In the genomic region with DNA sequence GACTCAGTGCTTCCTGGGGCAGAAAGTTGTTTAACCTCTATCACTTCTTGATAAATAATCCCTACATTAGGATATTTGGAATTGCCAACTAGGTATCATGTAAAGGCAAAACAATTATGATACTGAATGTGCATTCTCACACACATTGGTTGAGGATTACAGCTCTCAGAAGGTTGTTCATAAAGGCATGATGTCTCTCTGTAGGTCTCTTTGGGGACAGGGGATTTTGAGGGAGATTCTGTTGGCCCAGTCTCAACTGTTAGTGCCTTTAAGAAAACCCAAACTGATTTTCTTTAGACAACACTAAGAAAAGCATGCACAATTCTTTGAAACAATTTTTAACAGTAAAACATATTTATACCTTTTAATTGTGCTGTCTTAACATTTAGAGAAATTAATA, we compare ENCODE assay signal across 20 cellular contexts. TPM values are rescaled to one million over a fixed set of nuclear protein-coding genes. Genes with fewer than 3 reads are reported as not detected.
DNase-seq lines count a peak whose midpoint lies in the region; ATAC-seq and TF ChIP-seq lines count a peak whose summit lies in the region.
"Had no signal": no experiment of that assay in that cellular context is flagged by ENCODE, and none has a peak within 500 bp of the region (broad histone marks: within the 10 kb centered on the region; RNA-seq: fewer than 3 reads in every experiment).

No MANE protein-coding gene starts in this region.

- H3K36me3 ChIP-seq in cardiac muscle cell (no peaks in the 10 kb centered on the region), BE2C (peaks cover 40% of the 10 kb centered on the region)
- H3K36me3 ChIP-seq: BLaER1 treated with 17β-estradiol and CSF1 and Interleukin-3, amounts not matched to agents 10 nM and 100 nM; HAP-1 had no signal

- peaks cover 19% of the 10 kb centered on the region for H3K4me1 Mint-ChIP-seq in stimulated activated memory B cell treated with anti-CD40 and anti-IgM and Interleukin-4, amounts not matched to agents 10 μg/mL and 1 μg/mL and 100 μg/mL, for 72 hours
- H3K4me1 Mint-ChIP-seq: B cell, CD14-positive monocyte had no signal

- no peak overlapping the region for H3K4me3 Mint-ChIP-seq in stimulated activated memory B cell treated with anti-CD40 and anti-IgM and Interleukin-4, amounts not matched to agents 10 μg/mL and 1 μg/mL and 100 μg/mL, for 72 hours
- H3K4me3 Mint-ChIP-seq: B cell; CD14-positive monocyte; CD4-positive, alpha-beta T cell; CD8-positive, alpha-beta memory T cell; HFFc6 had no signal

- H3K4me3 ChIP-seq in cardiac muscle cell = no peak overlapping the region
- no peak overlapping the region for H3K4me3 ChIP-seq in BE2C (ENCODE audit: low read depth, low read length)
- H3K4me3 ChIP-seq: BLaER1 treated with 17β-estradiol and CSF1 and Interleukin-3, amounts not matched to agents 10 nM and 100 nM; GM12878; HAP-1 had no signal

- H3K4me1 ChIP-seq in cardiac muscle cell (ENCODE audit: low read depth) (peaks cover 15% of the 10 kb centered on the region), BE2C (peaks cover 44% of the 10 kb centered on the region)
- H3K4me1 ChIP-seq: HAP-1 had no signal

- H3K36me3 Mint-ChIP-seq in stimulated activated memory B cell treated with anti-CD40 and anti-IgM and Interleukin-4, amounts not matched to agents 10 μg/mL and 1 μg/mL and 100 μg/mL, for 72 hours = no peaks in the 10 kb centered on the region
- H3K36me3 Mint-ChIP-seq: CD14-positive monocyte had no signal

- H3K9me3 Mint-ChIP-seq in stimulated activated memory B cell treated with anti-CD40 and anti-IgM and Interleukin-4, amounts not matched to agents 10 μg/mL and 1 μg/mL and 100 μg/mL, for 72 hours = peaks cover 3% of the 10 kb centered on the region
- H3K9me3 Mint-ChIP-seq: CD4-positive, alpha-beta T cell; CD8-positive, alpha-beta memory T cell; HFFc6 had no signal

- intact Hi-C loops in left ventricle myocardium superior (cut with micrococcal nuclease) = no loop called here

- H3K27me3 Mint-ChIP-seq in stimulated activated memory B cell treated with anti-CD40 and anti-IgM and Interleukin-4, amounts not matched to agents 10 μg/mL and 1 μg/mL and 100 μg/mL, for 72 hours = no peaks in the 10 kb centered on the region
- H3K27me3 Mint-ChIP-seq: B cell; CD4-positive, alpha-beta T cell; CD8-positive, alpha-beta memory T cell had no signal

- H3K27me3 ChIP-seq in cardiac muscle cell (no peaks in the 10 kb centered on the region), BE2C (no peaks in the 10 kb centered on the region)
- H3K27me3 ChIP-seq: BLaER1 treated with 17β-estradiol and CSF1 and Interleukin-3, amounts not matched to agents 10 nM and 100 nM had no signal

- H3K9me3 ChIP-seq in cardiac muscle cell (ENCODE audit: low read depth) = no peaks in the 10 kb centered on the region
- H3K9me3 ChIP-seq in BE2C = no peaks in the 10 kb centered on the region
- H3K9me3 ChIP-seq: HAP-1 had no signal

- H3K27ac ChIP-seq in cardiac muscle cell (peak overlapping the region; percentile 39), temporal lobe (ENCODE audit: low read depth, low read length) (peak overlapping the region; percentile 95)
- H3K27ac ChIP-seq: 22Rv1; BLaER1 treated with 17β-estradiol and CSF1 and Interleukin-3, amounts not matched to agents 10 nM and 100 nM had no signal

- peak overlapping the region; percentile 67 for H3K27ac Mint-ChIP-seq in stimulated activated memory B cell treated with anti-CD40 and anti-IgM and Interleukin-4, amounts not matched to agents 10 μg/mL and 1 μg/mL and 100 μg/mL, for 72 hours
- H3K27ac Mint-ChIP-seq: B cell; CD14-positive monocyte; CD4-positive, alpha-beta T cell; HFFc6 had no signal

- no peak for ATAC-seq in left ventricle myocardium superior
- ATAC-seq in stimulated activated memory B cell treated with anti-CD40 and anti-IgM and Interleukin-4, amounts not matched to agents 10 μg/mL and 1 μg/mL and 100 μg/mL, for 72 hours = peak; percentile 57
- ATAC-seq: GM12878 had no signal

- no peak for TF ChIP-seq CTCF in cardiac muscle cell (IDR thresholded peaks at IDR 0.05; ENCODE audit: low read depth, low read length)
- no peak for TF ChIP-seq CTCF in BE2C (IDR thresholded peaks at IDR 0.05; ENCODE audit: low read depth, low read length)

- DNase-seq in cardiac muscle cell (ENCODE audit: low read depth in 1 of 2, low spot score in 1 of 2) (no peak), left ventricle myocardium superior (no peak), activated T-cell treated with anti-CD3 and anti-CD28 coated beads for 4 hours (no peak), BE2C (no peak)
- DNase-seq: CD4-positive, alpha-beta T cell; CD8-positive, alpha-beta memory T cell; DMS 273 treated with DMSO at 0.1 percent for 48 hours; DMS79; EL; GDM1; GOT3; HFFc6 had no signal

RNA-seq across cellular contexts. Expression of a gene that starts 56.5 kb away (rescaled TPM):
- 2.7 and 3.3 TPM in 2 replicates for total RNA-seq in cardiac muscle cell
- polyA plus RNA-seq in cardiac muscle cell = 2.8 and 4.4 TPM in 2 replicates
- total RNA-seq in left ventricle myocardium superior = 23.6 TPM
- 66.6 TPM for total RNA-seq in temporal lobe
- 116 TPM for polyA plus RNA-seq in BE2C (2012; ENCODE audit: insufficient read depth, insufficient read length, low read depth)
- polyA plus RNA-seq: CD14-positive monocyte had no signal
